In genomic region chr5:1165864-1166263, GRCh38 we compare ENCODE assay signal across 26 cellular contexts. TPM values are rescaled to one million over a fixed set of nuclear protein-coding genes. Genes with fewer than 3 reads are reported as not detected.
DNase-seq lines count a peak whose midpoint lies in the region; ATAC-seq, FAIRE-seq and TF ChIP-seq lines count a peak whose summit lies in the region.
"Had no signal": no experiment of that assay in that cellular context is flagged by ENCODE, and none has a peak within 500 bp of the region (broad histone marks: within the 10 kb centered on the region; RNA-seq: fewer than 3 reads in every experiment).

No MANE protein-coding gene starts in this region.

- H3K4me3 Mint-ChIP-seq in neural progenitor cell, result peak overlapping the region; percentile 41
- H3K4me3 Mint-ChIP-seq: CD4-positive, CD25-positive, alpha-beta regulatory T cell; CD8-positive, alpha-beta T cell; H9; HFFc6 had no signal

- H3K4me2 ChIP-seq in K562 (ENCODE audit: insufficient read depth, low read length), result no peak overlapping the region
- H3K4me2 ChIP-seq in neural progenitor cell, result no peak overlapping the region

- no peaks in the 10 kb centered on the region for H3K9me3 Mint-ChIP-seq in neural progenitor cell
- H3K9me3 Mint-ChIP-seq: CD4-positive, CD25-positive, alpha-beta regulatory T cell; CD8-positive, alpha-beta T cell; H9; HFFc6 had no signal

- no peak for TF ChIP-seq CTCF in HEK293 (tag by site-specific recombination; IDR thresholded peaks at IDR 0.05)
- no peak for TF ChIP-seq CTCF in K562 (IDR thresholded peaks at IDR 0.05 in 2 of 3, conservative IDR thresholded peaks at IDR 0.05 in 1 of 3; ENCODE audit: insufficient read depth in 2 of 3, low read depth in 1 of 3, low read length in 3 of 3)
- no peak for TF ChIP-seq CTCF in neural progenitor cell (IDR thresholded peaks at IDR 0.05)
- no peak for TF ChIP-seq CTCF in pancreas (IDR thresholded peaks at IDR 0.05)

- H3K79me2 ChIP-seq in K562 (ENCODE audit: control insufficient read depth, insufficient read depth, low read length), result no peaks in the 10 kb centered on the region
- no peaks in the 10 kb centered on the region for H3K79me2 ChIP-seq in neural progenitor cell (ENCODE audit: low read depth)

- no peak for TF ChIP-seq RAD21 in K562 (CRISPR knock-in tag; conservative IDR thresholded peaks at IDR 0.05 in 1 of 2, IDR thresholded peaks at IDR 0.05 in 1 of 2)

- no peaks in the 10 kb centered on the region for H3F3A ChIP-seq in neural progenitor cell (ENCODE audit: low read depth)

- H3K9ac ChIP-seq in K562 (ENCODE audit: insufficient read depth in 1 of 2, low read depth in 2 of 2, low read length in 2 of 2) (no peak overlapping the region), neural progenitor cell (no peak overlapping the region)
- H3K9ac ChIP-seq: GM23248 had no signal

- H4K20me1 ChIP-seq in K562 (replicated peaks; ENCODE audit: control insufficient read depth, insufficient read depth, low read length) (peaks cover 26% of the 10 kb centered on the region), neural progenitor cell (ENCODE audit: low read depth) (no peaks in the 10 kb centered on the region)

- H3K9me1 ChIP-seq in K562 (ENCODE audit: control insufficient read depth, insufficient read depth, low read length), result no peaks in the 10 kb centered on the region

- intact Hi-C loops in K562 (cut with micrococcal nuclease) (loop anchor here (10.0 kb wide), 1 partner anchor 171 kb away; no protein-coding TSS in a partner anchor), pancreas (cut with DNase I) (loop anchor here in 1 of 3 donors (10.0 kb wide), 1 partner anchor 479 kb away; no protein-coding TSS in a partner anchor)

- H3K27ac ChIP-seq in HEK293 (ENCODE audit: extremely low read depth, low read depth, low read length), result no peak overlapping the region
- no peak overlapping the region for H3K27ac ChIP-seq in K562 (ENCODE audit: extremely low read depth, low read depth, low read length)
- no peak overlapping the region for H3K27ac ChIP-seq in neural progenitor cell
- no peak overlapping the region for H3K27ac ChIP-seq in pancreas
- H3K27ac ChIP-seq: C4-2B, GM23248 had no signal

- TF ChIP-seq EP300 in K562 (IDR thresholded peaks at IDR 0.05; ENCODE audit: low read length), result no peak

- H3K36me3 Mint-ChIP-seq in neural progenitor cell, result no peaks in the 10 kb centered on the region
- H3K36me3 Mint-ChIP-seq: CD4-positive, CD25-positive, alpha-beta regulatory T cell; CD8-positive, alpha-beta T cell had no signal

- no TSS peak for BruUV-seq in K562 (replicated peaks; lab: Mats Ljungman, UMichigan)

- H3K27me3 Mint-ChIP-seq in neural progenitor cell (ENCODE audit: insufficient read depth, low read depth), result peaks cover 14% of the 10 kb centered on the region

- ATAC-seq in K562 (no peak), pancreas (no peak), GM19467 (IDR thresholded peaks at IDR 0.05; ENCODE audit: unreplicated experiment) (no peak), GM19395 (IDR thresholded peaks at IDR 0.05; ENCODE audit: unreplicated experiment) (no peak)
- ATAC-seq: CD8-positive, alpha-beta T cell; GM12878; HCT116 had no signal

- H3K27me3 ChIP-seq in K562 (ENCODE audit: control insufficient read depth in 2 of 2, insufficient read depth in 2 of 2, low read length in 2 of 2) (peaks cover 23 to 61% of the 10 kb centered on the region in 2 experiments), neural progenitor cell (no peaks in the 10 kb centered on the region), pancreas (no peaks in the 10 kb centered on the region)

- DNase-seq in HTR-8/SVneo (ENCODE audit: insufficient read length, low spot score) (no peak), K562 (ENCODE audit: extremely low read depth in 1 of 4, low spot score in 3 of 4) (no peak), neural progenitor cell (ENCODE audit: low spot score) (no peak), pancreas (no peak), GM19240 (ENCODE audit: insufficient read length, low spot score) (no peak)
- DNase-seq: CD4-positive, CD25-positive, alpha-beta regulatory T cell; DMS 273 treated with DMSO at 0.1 percent for 48 hours; DMS79; EL; GDM1; GM23248; H9; HFFc6 had no signal

- FAIRE-seq in HTR-8/SVneo (lab: Jason Lieb, UNC) (peak; percentile 88), K562 (lab: Jason Lieb, UNC) (no peak), pancreas (lab: Jason Lieb, UNC) (no peak)
- FAIRE-seq: D721Med, GM12878, GM19239 had no signal

- H3K4me1 ChIP-seq in HEK293 (ENCODE audit: control insufficient read depth, insufficient read depth, low read length) (no peaks in the 10 kb centered on the region), K562 (replicated peaks in 1 of 2; ENCODE audit: control insufficient read depth in 2 of 2, insufficient read depth in 2 of 2, low read length in 2 of 2) (peaks cover 0 to 40% of the 10 kb centered on the region in 2 experiments; a peak in 2 of 5 replicates), neural progenitor cell (peaks cover 3% of the 10 kb centered on the region), pancreas (peaks cover 0 to 8% (median 4%) of the 10 kb centered on the region in 3 donors)

- POLR2A ChIA-PET in HEK293 (lab: Yijun Ruan, JAX), result no interaction called here
- POLR2A ChIA-PET in K562 (lab: Yijun Ruan, JAX), result interaction anchor here (0.6 kb wide), 1 partner anchor 850 kb away, joined by 3 read pairs; no protein-coding TSS in a partner anchor

- H3K4me1 Mint-ChIP-seq in neural progenitor cell, result peaks cover 22% of the 10 kb centered on the region

- H3K9me3 ChIP-seq in HEK293 (ENCODE audit: control insufficient read depth, insufficient read depth, low read depth, low read length) (no peaks in the 10 kb centered on the region), K562 (replicated peaks; ENCODE audit: control insufficient read depth, insufficient read depth, low read depth, low read length) (peaks cover 2% of the 10 kb centered on the region; the same call in 1 of the 2 replicates), neural progenitor cell (ENCODE audit: low read depth) (no peaks in the 10 kb centered on the region), pancreas (no peaks in the 10 kb centered on the region)

- H3K36me3 ChIP-seq in HEK293 (ENCODE audit: control insufficient read depth in 2 of 2, insufficient read depth in 1 of 2, low read length in 2 of 2) (no peaks in the 10 kb centered on the region), K562 (ENCODE audit: control insufficient read depth, insufficient read depth, low read length) (no peaks in the 10 kb centered on the region), neural progenitor cell (no peaks in the 10 kb centered on the region), pancreas (no peaks in the 10 kb centered on the region)

- H2AFZ ChIP-seq in K562 (ENCODE audit: low read depth, low read length), result no peak overlapping the region
- H2AFZ ChIP-seq in neural progenitor cell (replicated peaks), result no peak overlapping the region
- H2AFZ ChIP-seq: GM23248 had no signal

- no peak overlapping the region for H3K27ac Mint-ChIP-seq in neural progenitor cell
- H3K27ac Mint-ChIP-seq: CD4-positive, CD25-positive, alpha-beta regulatory T cell; CD8-positive, alpha-beta T cell; H9; HFFc6 had no signal

- in situ Hi-C loops in K562 (cut with MboI), result loop anchor here (5.0 kb wide), 1 partner anchor 476 kb away; no protein-coding TSS in a partner anchor

- H3K4me3 ChIP-seq in HEK293 (ENCODE audit: low read depth, low read length) (no peak overlapping the region), K562 (no peak overlapping the region), neural progenitor cell (no peak overlapping the region), pancreas (no peak overlapping the region)
- H3K4me3 ChIP-seq: GM12878, GM23248 had no signal

- CTCF ChIA-PET in HEK293 (lab: Yijun Ruan, JAX) (interaction anchor here (0.7 to 1.9 kb wide), 6 partner anchors 9 to 242 kb away, joined by 3 to 9 read pairs (median 4); no protein-coding TSS in a partner anchor), K562 (lab: Yijun Ruan, JAX; ENCODE audit: low intra/inter-chr PET ratio) (no interaction called here)

- no peak for TF ChIP-seq POLR2A in K562 (conservative IDR thresholded peaks at IDR 0.05)

RNA-seq across cellular contexts. Expression of gene SLC6A19, which starts 35.5 kb away (rescaled TPM):
- total RNA-seq in K562 (2011; cell fraction: chromatin; rRNA removed; ENCODE audit: low replicate concordance), result 1.7 and 3.2 TPM in 2 replicates
- total RNA-seq in K562 (2011; cell fraction: nucleolus; rRNA removed), result 2.1 and 2.2 TPM in 2 replicates
- total RNA-seq in K562 (2011; cell fraction: nucleoplasm; rRNA removed), result 1.5 and 1.6 TPM in 2 replicates
- total RNA-seq in K562 (2014; rRNA removed) (0.59 and 1.3 TPM in 2 replicates), K562 (2014; rRNA removed; fragmentation: Illumina TruSeq; extraction: Trizol) (0.26 and 0.47 TPM in 2 replicates), K562 (2015; rRNA removed; fragmentation: Illumina TruSeq; extraction: Trizol) (0.43 and 0.49 TPM in 2 replicates), K562 (2021) (1.3 and 1.6 TPM in 2 replicates), neural progenitor cell (ENCODE audit: low replicate concordance) (not detected in 2 replicates), pancreas (under 1 TPM; 0.08 to 0.37 (median 0.23) TPM)
- polyA plus RNA-seq in K562 (2011; rRNA removed) (0.26 and 0.65 TPM in 2 replicates), K562 (2014; fragmentation: Illumina TruSeq; extraction: Trizol) (0.74 and 1.1 TPM in 2 replicates), K562 (2014; fragmentation: Nextera tagmentation; extraction: Ambion mirVana) (under 1 TPM; 0.03 to 0.04 TPM), K562 (2014; rRNA removed) (1.0 and 1.1 TPM in 2 replicates), pancreas (1 to 10 TPM; 1.1 to 3.9 TPM)
- 0.27 and 1.1 TPM in 2 replicates for polyA plus RNA-seq in K562 (2011; cell fraction: cytosol; rRNA removed)
- 1.4 and 5.0 TPM in 2 replicates for polyA plus RNA-seq in K562 (2011; cell fraction: nucleus; rRNA removed)
- polyA plus RNA-seq in K562 (2012), result 4.1 and 5.2 TPM in 2 replicates
- 0.21 and 1.3 TPM in 2 replicates for polyA minus RNA-seq in K562 (2011; rRNA and poly(A)+ RNA removed)
- 0.27 and 0.95 TPM in 2 replicates for polyA minus RNA-seq in K562 (2011; cell fraction: cytosol; rRNA and poly(A)+ RNA removed)
- polyA minus RNA-seq in K562 (2011; cell fraction: nucleus; rRNA and poly(A)+ RNA removed), result 0.22 and 0.67 TPM in 2 replicates
- total RNA-seq: A172; A673; CD4-positive, CD25-positive, alpha-beta regulatory T cell; CD8-positive, alpha-beta T cell; GM23248; H4; H9; HFFc6 had no signal
- polyA plus RNA-seq: BJ; CD4-positive, CD25-positive, alpha-beta regulatory T cell; GM23248 had no signal

RNA-seq across cellular contexts. Expression of gene SLC12A7, which starts 54.0 kb away (rescaled TPM):
- total RNA-seq in K562 (2011; cell fraction: chromatin; rRNA removed; ENCODE audit: low replicate concordance), result 13.6 and 46.2 TPM in 2 replicates
- 15.9 and 26.2 TPM in 2 replicates for total RNA-seq in K562 (2011; cell fraction: nucleolus; rRNA removed)
- total RNA-seq in K562 (2011; cell fraction: nucleoplasm; rRNA removed), result 8.9 and 10.9 TPM in 2 replicates
- total RNA-seq in K562 (2014; rRNA removed), result 1.1 and 1.3 TPM in 2 replicates
- 0.11 and 0.22 TPM in 2 replicates for total RNA-seq in K562 (2014; rRNA removed; fragmentation: Illumina TruSeq; extraction: Trizol)
- 0.51 and 0.53 TPM in 2 replicates for total RNA-seq in K562 (2015; rRNA removed; fragmentation: Illumina TruSeq; extraction: Trizol)
- total RNA-seq in K562 (2021), result 1.8 and 1.9 TPM in 2 replicates
- polyA plus RNA-seq in K562 (2011; rRNA removed), result 3.1 and 15.7 TPM in 2 replicates
- 5.3 and 11.3 TPM in 2 replicates for polyA plus RNA-seq in K562 (2011; cell fraction: cytosol; rRNA removed)
- polyA plus RNA-seq in K562 (2011; cell fraction: nucleus; rRNA removed), result 55.8 and 115 TPM in 2 replicates
- polyA plus RNA-seq in K562 (2012), result 1.2 and 3.8 TPM in 2 replicates
- polyA plus RNA-seq in K562 (2014; fragmentation: Illumina TruSeq; extraction: Trizol), result 0.56 and 0.83 TPM in 2 replicates
- polyA plus RNA-seq in K562 (2014; fragmentation: Nextera tagmentation; extraction: Ambion mirVana), result under 1 TPM; 0.01 to 0.04 TPM
- polyA plus RNA-seq in K562 (2014; rRNA removed), result 0.73 and 1.0 TPM in 2 replicates
- polyA minus RNA-seq in K562 (2011; rRNA and poly(A)+ RNA removed), result 2.5 and 9.1 TPM in 2 replicates
- 5.9 and 21.7 TPM in 2 replicates for polyA minus RNA-seq in K562 (2011; cell fraction: cytosol; rRNA and poly(A)+ RNA removed)
- polyA minus RNA-seq in K562 (2011; cell fraction: nucleus; rRNA and poly(A)+ RNA removed), result 13.1 and 36.8 TPM in 2 replicates
- total RNA-seq in neural progenitor cell (ENCODE audit: low replicate concordance), result 7.5 and 27.3 TPM in 2 replicates
- 10 to 100 TPM; 17.4 to 56.5 (median 32.1) TPM for total RNA-seq in pancreas
- 10 to 100 TPM; 40.0 to 44.9 TPM for polyA plus RNA-seq in pancreas

RNA-seq across cellular contexts. Expression of gene SLC6A18, which starts 59.3 kb away (rescaled TPM):
- not detected in 2 replicates for total RNA-seq in K562 (2011; cell fraction: chromatin; rRNA removed; ENCODE audit: low replicate concordance)
- not detected in 2 replicates for total RNA-seq in K562 (2011; cell fraction: nucleolus; rRNA removed)
- total RNA-seq in K562 (2011; cell fraction: nucleoplasm; rRNA removed), result not detected in 2 replicates
- total RNA-seq in K562 (2014; rRNA removed) (not detected in 2 replicates), K562 (2014; rRNA removed; fragmentation: Illumina TruSeq; extraction: Trizol) (not detected in 2 replicates), K562 (2015; rRNA removed; fragmentation: Illumina TruSeq; extraction: Trizol) (not detected in 2 replicates), K562 (2021) (not detected in 2 replicates), neural progenitor cell (ENCODE audit: low replicate concordance) (not detected in 2 replicates), pancreas (not detected)
- polyA plus RNA-seq in K562 (2011; rRNA removed) (not detected in 2 replicates), K562 (2014; fragmentation: Illumina TruSeq; extraction: Trizol) (not detected in 2 replicates), K562 (2014; fragmentation: Nextera tagmentation; extraction: Ambion mirVana) (not detected), K562 (2014; rRNA removed) (not detected in 2 replicates), pancreas (under 1 TPM in 1 of 2 donors, not detected in 1; 0.14 TPM)
- polyA plus RNA-seq in K562 (2011; cell fraction: cytosol; rRNA removed), result not detected in 2 replicates
- polyA plus RNA-seq in K562 (2011; cell fraction: nucleus; rRNA removed), result not detected in 2 replicates
- polyA plus RNA-seq in K562 (2012), result not detected in 2 replicates
- polyA minus RNA-seq in K562 (2011; rRNA and poly(A)+ RNA removed), result not detected in 2 replicates
- not detected in 2 replicates for polyA minus RNA-seq in K562 (2011; cell fraction: cytosol; rRNA and poly(A)+ RNA removed)
- polyA minus RNA-seq in K562 (2011; cell fraction: nucleus; rRNA and poly(A)+ RNA removed), result not detected in 2 replicates
- total RNA-seq: A172; A673; CD4-positive, CD25-positive, alpha-beta regulatory T cell; CD8-positive, alpha-beta T cell; GM12878; GM23248; H4; H9; HFFc6 had no signal
- polyA plus RNA-seq: BJ; CD4-positive, CD25-positive, alpha-beta regulatory T cell; GM12878; GM23248 had no signal

Comparison
In these comparisons a context has a peak if more than half of its experiments do, and no peak if none do; other contexts are left out.
1. Of the 44 proteins assayed by ChIP-seq in both K562 and HEK293: peak only in K562: none; only in HEK293: KLF1; in both: none; in neither: 43.